20 cellular contexts compared by ENCODE assay signal in the genomic region with DNA sequence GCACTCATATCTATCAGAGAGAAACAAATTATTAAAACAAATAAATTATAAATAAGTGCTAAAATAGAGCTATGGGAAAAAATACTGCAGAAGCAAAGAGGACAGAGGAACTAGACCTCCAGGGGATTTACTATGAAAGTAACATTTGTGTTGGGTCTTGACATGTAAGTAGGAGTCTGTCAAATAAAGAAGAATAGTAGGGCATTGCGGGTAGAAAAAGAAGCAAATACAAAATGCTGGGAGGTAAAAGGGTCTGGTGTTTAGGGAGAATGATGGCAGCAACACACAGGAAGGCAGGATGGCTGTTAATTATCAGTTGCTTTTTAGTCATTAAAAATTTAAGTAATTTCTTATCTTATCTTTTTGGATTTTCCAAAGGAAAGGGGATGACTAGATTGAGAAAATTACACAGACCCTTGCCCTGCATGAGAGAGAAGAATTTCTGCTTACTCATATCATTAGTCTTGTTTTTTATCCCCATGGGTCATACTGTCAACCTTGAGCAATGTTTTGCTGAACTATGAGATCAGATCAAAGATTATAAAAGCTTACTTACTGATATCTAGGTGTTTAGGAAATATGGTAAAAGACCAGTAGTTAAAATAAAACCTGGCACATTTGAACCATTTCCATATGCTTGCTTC.
DNase-seq lines count a peak whose midpoint lies in the region; ATAC-seq and TF ChIP-seq lines count a peak whose summit lies in the region.
"Had no signal": no experiment of that assay in that cellular context is flagged by ENCODE, and none has a peak within 500 bp of the region (broad histone marks: within the 10 kb centered on the region; RNA-seq: fewer than 3 reads in every experiment).

No MANE protein-coding gene starts in this region.

- H3K79me2 ChIP-seq in parathyroid adenoma, result no peaks in the 10 kb centered on the region

- no peaks in the 10 kb centered on the region for H3K36me3 Mint-ChIP-seq in natural killer cell
- H3K36me3 Mint-ChIP-seq: immature natural killer cell had no signal

- H3K4me3 ChIP-seq in choroid plexus epithelial cell (ENCODE audit: low read depth, low read length) (no peak overlapping the region), parathyroid adenoma (ENCODE audit: low read depth, low read length) (no peak overlapping the region)
- H3K4me3 ChIP-seq: coronary artery, testis had no signal

- peak; percentile 64 for ATAC-seq in GM18505 (IDR thresholded peaks at IDR 0.05; ENCODE audit: unreplicated experiment)
- peak; percentile 77 for ATAC-seq in HG02884 (IDR thresholded peaks at IDR 0.05; ENCODE audit: unreplicated experiment)
- no peak for ATAC-seq in natural killer cell
- ATAC-seq: sciatic nerve had no signal

- H3K4me1 ChIP-seq in parathyroid adenoma, result peaks cover 29% of the 10 kb centered on the region
- H3K4me1 ChIP-seq: testis had no signal

- no peaks in the 10 kb centered on the region for H3K9me3 ChIP-seq in parathyroid adenoma (ENCODE audit: control insufficient read depth, low read length)
- H3K9me3 ChIP-seq: testis had no signal

- TF ChIP-seq CTCF in choroid plexus epithelial cell (conservative IDR thresholded peaks at IDR 0.05; ENCODE audit: low read depth, low read length) (no peak), parathyroid adenoma (IDR thresholded peaks at IDR 0.05) (no peak), natural killer cell (IDR thresholded peaks at IDR 0.05) (no peak)

- intact Hi-C loops in natural killer cell (cut with micrococcal nuclease), result no loop called here

- H3K27ac Mint-ChIP-seq in natural killer cell, result no peak overlapping the region
- H3K27ac Mint-ChIP-seq: immature natural killer cell had no signal

- no peak for TF ChIP-seq POLR2A in GM18505 (IDR thresholded peaks at IDR 0.05; ENCODE audit: borderline replicate concordance, extremely low read depth, insufficient read depth, insufficient read length)

- peak overlapping the region; percentile 47 for H3K4me2 ChIP-seq in parathyroid adenoma (ENCODE audit: low read length)

- peak; percentile 46 for DNase-seq in choroid plexus epithelial cell (ENCODE audit: low read depth)
- DNase-seq in germinal center (ENCODE audit: low spot score), result no peak
- no peak for DNase-seq in NCI-H1436 (lab: John Stamatoyannopoulos, UW)
- no peak for DNase-seq in natural killer cell
- no peak for DNase-seq in NCI-H2227 treated with DMSO at 0.1 percent for 48 hours (lab: John Stamatoyannopoulos, UW)
- DNase-seq: activated CD4-positive, alpha-beta T cell treated with anti-CD3 and anti-CD28 coated beads for 4 hours; activated CD8-positive, alpha-beta memory T cell treated with anti-CD3 and anti-CD28 coated beads, Interleukin-2, amount 50 U/mL, for 4 hours; activated naive CD4-positive, alpha-beta T cell treated with Interleukin-2 at 50 U/mL for 16 hours; immature natural killer cell; Karpas-422; midbrain; NCI-H1417; SHP77 treated with DMSO at 0.1 percent for 48 hours; stimulated activated CD4-positive, alpha-beta T cell treated with anti-CD3 and anti-CD28 coated beads, Interleukin-4, amount 100 ng/mL, for 4 hours; testis had no signal

- H3K27ac ChIP-seq in parathyroid adenoma, result peak overlapping the region; percentile 93
- H3K27ac ChIP-seq: coronary artery, testis had no signal

- H3K4me1 Mint-ChIP-seq in natural killer cell, result no peaks in the 10 kb centered on the region
- H3K4me1 Mint-ChIP-seq: immature natural killer cell had no signal

- H3K9ac ChIP-seq in parathyroid adenoma, result no peak overlapping the region

- H3K4me3 Mint-ChIP-seq in natural killer cell, result no peak overlapping the region
- H3K4me3 Mint-ChIP-seq: immature natural killer cell had no signal

- H3K27me3 Mint-ChIP-seq in natural killer cell (ENCODE audit: low read depth in 2 of 2), result no peaks in the 10 kb centered on the region

- no peak overlapping the region for H2AFZ ChIP-seq in parathyroid adenoma

- no peaks in the 10 kb centered on the region for H3K36me3 ChIP-seq in parathyroid adenoma (ENCODE audit: control insufficient read depth, insufficient read depth, low read length)

- no peaks in the 10 kb centered on the region for H3K27me3 ChIP-seq in parathyroid adenoma (ENCODE audit: control insufficient read depth, insufficient read depth, low read length)
- H3K27me3 ChIP-seq: testis had no signal

- no peaks in the 10 kb centered on the region for H3K9me3 Mint-ChIP-seq in natural killer cell
- H3K9me3 Mint-ChIP-seq: immature natural killer cell had no signal

Comparison
In these comparisons a context has a peak if more than half of its experiments do, and no peak if none do; other contexts are left out.
1. ATAC-seq: peak in GM18505 (single experiment) and HG02884 (single experiment); none in natural killer cell (0 of 3).